Comparison of ENCODE assay signal across 23 cellular contexts in genomic region chr7:108296911-108297310, GRCh38.
DNase-seq lines count a peak whose midpoint lies in the region; ATAC-seq, FAIRE-seq and TF ChIP-seq lines count a peak whose summit lies in the region.
"Had no signal": no experiment of that assay in that cellular context is flagged by ENCODE, and none has a peak within 500 bp of the region (broad histone marks: within the 10 kb centered on the region; RNA-seq: fewer than 3 reads in every experiment).

No MANE protein-coding gene starts in this region.

- DNase-seq in SK-N-SH (no peak), RPMI7951 (ENCODE audit: low read depth) (peak; percentile 20), endothelial cell of umbilical vein (ENCODE audit: low read depth, low spot score) (peak; percentile 34), NCI-H1694 treated with DMSO at 0.1 percent for 48 hours (lab: John Stamatoyannopoulos, UW) (no peak), cardiac septum (ENCODE audit: low spot score) (no peak), esophagus muscularis mucosa (ENCODE audit: extremely low spot score) (no peak)
- DNase-seq: 8988T, DMS79, H9, NCI-H1105, NCI-H146, NCI-H2081, NCI-H2171, NCI-H345, NCI-H524 treated with DMSO at 0.1 percent for 48 hours, SHP77 treated with DMSO at 0.1 percent for 48 hours, T-helper 1 cell had no signal

- TF ChIP-seq CTCF in SK-N-SH (IDR thresholded peaks at IDR 0.05) (no peak), endothelial cell of umbilical vein (IDR thresholded peaks at IDR 0.05; ENCODE audit: extremely low read depth in 1 of 2, insufficient read depth in 1 of 2, low read depth in 1 of 2, low read length in 2 of 2) (no peak), esophagus muscularis mucosa (IDR thresholded peaks at IDR 0.05) (no peak)

- no peaks in the 10 kb centered on the region for H3K36me3 ChIP-seq in SK-N-SH (replicated peaks in 1 of 2; ENCODE audit: control insufficient read depth in 1 of 2, insufficient read depth in 2 of 2, low read length in 1 of 2)
- H3K36me3 ChIP-seq in endothelial cell of umbilical vein (ENCODE audit: control insufficient read depth in 2 of 2, extremely low read depth in 1 of 2, insufficient read depth in 2 of 2, low read length in 2 of 2) = no peaks in the 10 kb centered on the region
- H3K36me3 ChIP-seq in esophagus muscularis mucosa = no peaks in the 10 kb centered on the region

- H2AFZ ChIP-seq in SK-N-SH (ENCODE audit: low read depth) (0 out of 2 replicates have a peak overlapping the region, but pooled peaks have one; percentile 25), endothelial cell of umbilical vein (ENCODE audit: low read depth, low read length) (no peak overlapping the region)

- no peak overlapping the region for H3K4me2 ChIP-seq in SK-N-SH
- H3K4me2 ChIP-seq in endothelial cell of umbilical vein (ENCODE audit: insufficient read depth, low read length) = peak overlapping the region; percentile 21

- 49% methylated on average over 3 of the region's 3 CpGs for WGBS in SK-N-SH (ENCODE audit: low lambda C conversion rate)
- WGBS in esophagus muscularis mucosa = 74% methylated on average over 3 of the region's 3 CpGs

- peak overlapping the region in 1 of 2 experiments; percentile 28; a peak in 1 of 4 replicates for H3K27ac ChIP-seq in SK-N-SH (ENCODE audit: low read depth in 2 of 2, low read length in 1 of 2)
- peak overlapping the region; percentile 50 for H3K27ac ChIP-seq in endothelial cell of umbilical vein (ENCODE audit: insufficient read depth, low read depth, low read length)
- H3K27ac ChIP-seq in esophagus muscularis mucosa (replicated peaks in 1 of 4) = no peak overlapping the region
- H3K27ac ChIP-seq: C4-2B, HL-60 had no signal

- no TSS peak for BruUV-seq in endothelial cell of umbilical vein (replicated peaks; lab: Mats Ljungman, UMichigan)

- POLR2A ChIA-PET in SK-N-SH (lab: Yijun Ruan, JAX) (no interaction called here), endothelial cell of umbilical vein (lab: Charles Lee) (no interaction called here)

- H3F3A ChIP-seq in SK-N-SH (replicated peaks; ENCODE audit: insufficient read depth) = no peaks in the 10 kb centered on the region

- H3K79me2 ChIP-seq in SK-N-SH (ENCODE audit: insufficient read depth) = no peaks in the 10 kb centered on the region
- H3K79me2 ChIP-seq in endothelial cell of umbilical vein (ENCODE audit: control insufficient read depth, insufficient read depth, low read length) = peaks cover 19% of the 10 kb centered on the region

- no peak overlapping the region for H3K9ac ChIP-seq in SK-N-SH
- no peak overlapping the region for H3K9ac ChIP-seq in endothelial cell of umbilical vein (replicated peaks; ENCODE audit: extremely low read depth, insufficient read depth, low read length)

- no peaks in the 10 kb centered on the region for H3K9me3 ChIP-seq in SK-N-SH
- no peaks in the 10 kb centered on the region for H3K9me3 ChIP-seq in endothelial cell of umbilical vein (replicated peaks; ENCODE audit: control insufficient read depth, insufficient read depth, low read length)
- no peaks in the 10 kb centered on the region for H3K9me3 ChIP-seq in esophagus muscularis mucosa

- dilution Hi-C loops in endothelial cell of umbilical vein (cut with MboI; ENCODE audit: extremely low pct_ligation_motif_present, low sequenced_read_pairs) = no loop called here

- CTCF ChIA-PET in SK-N-SH (lab: Yijun Ruan, JAX) = interaction anchor here (0.7 to 1.0 kb wide), 5 partner anchors 9 to 53 kb away, joined by 3 to 4 read pairs (median 3); no protein-coding TSS in a partner anchor
- CTCF ChIA-PET in endothelial cell of umbilical vein (lab: Charles Lee) = interaction anchor here (0.9 to 2.9 kb wide), 2 partner anchors 11 to 12 kb away, joined by 3 to 23 read pairs; no protein-coding TSS in a partner anchor

- H3K9me1 ChIP-seq in endothelial cell of umbilical vein (replicated peaks; ENCODE audit: control insufficient read depth, extremely low read depth, insufficient read depth, low read length) = no peaks in the 10 kb centered on the region

- H3K4me3 ChIP-seq in SK-N-SH (ENCODE audit: low read depth in 2 of 2, low read length in 1 of 2) (no peak overlapping the region), endothelial cell of umbilical vein (replicated peaks in 1 of 3; ENCODE audit: insufficient read depth in 1 of 3, low read depth in 1 of 3, low read length in 3 of 3) (no peak overlapping the region), esophagus muscularis mucosa (no peak overlapping the region)
- H3K4me3 ChIP-seq: K562 had no signal

- TF ChIP-seq RAD21 in SK-N-SH (IDR thresholded peaks at IDR 0.05; ENCODE audit: low read length) = no peak

- H3K4me1 ChIP-seq in SK-N-SH (ENCODE audit: control insufficient read depth in 1 of 2, insufficient read depth in 2 of 2, low read depth in 1 of 2, low read length in 1 of 2) (peaks cover 34 to 56% of the 10 kb centered on the region in 2 experiments; a peak in 3 of 4 replicates), endothelial cell of umbilical vein (ENCODE audit: control insufficient read depth, extremely low read depth, insufficient read depth, low read length) (peaks cover 73% of the 10 kb centered on the region), esophagus muscularis mucosa (no peaks in the 10 kb centered on the region)

- TF ChIP-seq EP300 in SK-N-SH (IDR thresholded peaks at IDR 0.05; ENCODE audit: borderline replicate concordance in 1 of 2, low read depth in 1 of 2, low read length in 1 of 2) (no peak), esophagus muscularis mucosa (IDR thresholded peaks at IDR 0.05) (no peak)

- FAIRE-seq in endothelial cell of umbilical vein (lab: Jason Lieb, UNC) = no peak
- FAIRE-seq: HepG2, K562 had no signal

- H4K20me1 ChIP-seq in SK-N-SH (ENCODE audit: insufficient read depth) (no peaks in the 10 kb centered on the region), endothelial cell of umbilical vein (replicated peaks; ENCODE audit: control insufficient read depth, extremely low read depth, insufficient read depth, low read length) (no peaks in the 10 kb centered on the region)

- H3K9me2 ChIP-seq in SK-N-SH = no peaks in the 10 kb centered on the region

- no peak for TF ChIP-seq POLR2A in endothelial cell of umbilical vein (IDR thresholded peaks at IDR 0.05; ENCODE audit: low read depth, low read length)
- no peak for TF ChIP-seq POLR2A in esophagus muscularis mucosa (IDR thresholded peaks at IDR 0.05; ENCODE audit: low read depth)

- intact Hi-C loops in endothelial cell of umbilical vein (cut with micrococcal nuclease) = loop anchor here (10.0 kb wide), 1 partner anchor 282 kb away; no protein-coding TSS in a partner anchor
- intact Hi-C loops in cardiac septum (cut with DNase I) = no loop called here
- intact Hi-C loops in esophagus muscularis mucosa (cut with DNase I) = no loop called here

- H3K27me3 ChIP-seq in SK-N-SH (ENCODE audit: insufficient read depth) (no peaks in the 10 kb centered on the region), endothelial cell of umbilical vein (ENCODE audit: control insufficient read depth in 2 of 2, insufficient read depth in 2 of 2, low read length in 2 of 2) (no peaks in the 10 kb centered on the region), esophagus muscularis mucosa (peaks cover 0 to 4% (median 0%) of the 10 kb centered on the region in 4 donors)

- ATAC-seq in SK-N-SH treated with all-trans-retinoic acid at 6 μM for 48 hours (no peak), GM18870 (IDR thresholded peaks at IDR 0.05; ENCODE audit: unreplicated experiment) (no peak)
- ATAC-seq: HepG2, K562 had no signal

TF ChIP-seq in SK-N-SH, 30 proteins besides CTCF, POLR2A, EP300 and RAD21 (continues in another document):
- TF ChIP-seq ELF1 (IDR thresholded peaks at IDR 0.05) = no peak
- no peak for TF ChIP-seq GABPA (IDR thresholded peaks at IDR 0.05; ENCODE audit: low read depth)
- no peak for TF ChIP-seq SMC3 (IDR thresholded peaks at IDR 0.05; ENCODE audit: low read depth, low read length)
- no peak for TF ChIP-seq POLR2AphosphoS5 (IDR thresholded peaks at IDR 0.05; ENCODE audit: low read depth, low read length)
- TF ChIP-seq CHD2 (IDR thresholded peaks at IDR 0.05; ENCODE audit: low read length, partially characterized antibody) = no peak
- no peak for TF ChIP-seq NRF1 (IDR thresholded peaks at IDR 0.05; ENCODE audit: low read depth, low read length)
- no peak for TF ChIP-seq FOXM1 (IDR thresholded peaks at IDR 0.05; ENCODE audit: low read depth)
- no peak for TF ChIP-seq TAF1 (IDR thresholded peaks at IDR 0.05; ENCODE audit: borderline replicate concordance, low read depth, low read length)
- TF ChIP-seq MXI1 (IDR thresholded peaks at IDR 0.05; ENCODE audit: low read depth, low read length) = no peak
- TF ChIP-seq NFIC (IDR thresholded peaks at IDR 0.05; ENCODE audit: borderline replicate concordance) = no peak

TF ChIP-seq in SK-N-SH treated with all-trans-retinoic acid at 6 μM for 48 hours, 23 proteins besides CTCF, POLR2A, EP300 and RAD21 (continues in another document):
- TF ChIP-seq TCF4 (CRISPR knock-in tag; IDR thresholded peaks at IDR 0.05; ENCODE audit: borderline replicate concordance) = no peak
- TF ChIP-seq PPARA (CRISPR knock-in tag; IDR thresholded peaks at IDR 0.05; ENCODE audit: borderline replicate concordance) = no peak
- TF ChIP-seq RARB (CRISPR knock-in tag; IDR thresholded peaks at IDR 0.05) = no peak
- TF ChIP-seq ZFP3 (CRISPR knock-in tag; IDR thresholded peaks at IDR 0.05) = no peak

TF ChIP-seq in endothelial cell of umbilical vein, 7 proteins besides CTCF, POLR2A, EP300 and RAD21:
- TF ChIP-seq GATA2 (IDR thresholded peaks at IDR 0.05; ENCODE audit: insufficient read depth, insufficient read length, low read depth, low read length) (no peak), FOS (IDR thresholded peaks at IDR 0.05; ENCODE audit: borderline replicate concordance, insufficient read depth, low read length) (no peak), MYC (IDR thresholded peaks at IDR 0.05; ENCODE audit: low read depth, low read length) (no peak), MAX (IDR thresholded peaks at IDR 0.05; ENCODE audit: insufficient read depth, insufficient read length) (no peak), POLR2AphosphoS5 (IDR thresholded peaks at IDR 0.05; ENCODE audit: insufficient read depth, low read depth, low read length) (no peak), JUN (IDR thresholded peaks at IDR 0.05; ENCODE audit: borderline replicate concordance, insufficient read depth, insufficient read length, low read depth) (no peak), EZH2 (IDR thresholded peaks at IDR 0.05; ENCODE audit: borderline replicate concordance, low read depth, low read length, severe bottlenecking) (no peak)

Comparison
In these comparisons a context has a peak if more than half of its experiments do, and no peak if none do; other contexts are left out.
1. DNase-seq: peak in RPMI7951 (single experiment) and endothelial cell of umbilical vein (single experiment); none in SK-N-SH (single experiment), NCI-H1694 treated with DMSO at 0.1 percent for 48 hours (single experiment), cardiac septum (single experiment) and esophagus muscularis mucosa (single experiment).